21 cellular contexts compared by ENCODE assay signal in the genomic region with DNA sequence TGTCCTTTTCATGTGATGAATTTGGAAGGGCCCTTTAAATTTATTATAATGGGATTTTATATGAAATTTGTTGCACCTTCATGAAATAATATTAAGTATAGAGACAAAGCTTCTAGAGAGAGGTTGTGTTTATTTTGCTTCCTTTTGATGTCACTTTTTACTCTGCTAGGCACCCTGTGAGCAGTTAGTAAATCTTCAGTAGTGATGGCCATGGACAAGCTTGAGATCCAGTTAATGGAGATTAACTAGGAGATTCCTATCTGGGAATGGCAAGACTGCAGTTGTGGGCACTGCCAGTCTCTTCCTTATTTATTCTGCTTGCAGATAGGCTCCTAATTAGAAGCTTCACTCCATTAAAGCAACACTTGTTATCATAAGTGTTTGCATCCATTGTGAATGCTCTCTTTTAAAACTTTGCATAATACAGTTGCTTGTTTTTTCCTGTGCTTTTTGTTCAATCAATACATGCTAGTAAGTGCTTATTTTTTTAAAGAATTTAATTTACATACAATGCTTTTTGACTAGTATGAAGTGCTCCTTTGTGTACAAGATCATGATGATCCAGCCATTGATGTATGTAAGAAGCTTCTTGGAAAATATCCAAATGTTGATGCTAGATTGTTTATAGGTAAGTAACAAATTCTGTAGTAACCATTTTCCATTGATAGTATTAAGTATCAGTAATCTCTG. TPM values are rescaled to one million over a fixed set of nuclear protein-coding genes. Genes with fewer than 3 reads are reported as not detected.
DNase-seq lines count a peak whose midpoint lies in the region; ATAC-seq, FAIRE-seq and TF ChIP-seq lines count a peak whose summit lies in the region.
"Had no signal": no experiment of that assay in that cellular context is flagged by ENCODE, and none has a peak within 500 bp of the region (broad histone marks: within the 10 kb centered on the region; RNA-seq: fewer than 3 reads in every experiment).

No MANE protein-coding gene starts in this region.

- H3F3A ChIP-seq in neural progenitor cell (ENCODE audit: low read depth): no peaks in the 10 kb centered on the region

- TF ChIP-seq CTCF in D721Med (IDR thresholded peaks at IDR 0.05; ENCODE audit: insufficient read depth, missing control alignments) (no peak), neural progenitor cell (IDR thresholded peaks at IDR 0.05) (no peak), pancreas (IDR thresholded peaks at IDR 0.05) (no peak)

- no peaks in the 10 kb centered on the region for H3K9me3 Mint-ChIP-seq in immature natural killer cell
- no peaks in the 10 kb centered on the region for H3K9me3 Mint-ChIP-seq in neural progenitor cell
- H3K9me3 Mint-ChIP-seq: activated CD4-positive, alpha-beta T cell treated with anti-CD3 and anti-CD28 coated beads, Interleukin-2, amount 10 ng/mL, durations not matched to agents 24 days and 14 days; activated naive CD8-positive, alpha-beta T cell treated with anti-CD3 and anti-CD28 coated beads, Interleukin-2, amount 50 U/mL, for 24 hours; activated T-helper 2 cell treated with anti-CD3 and anti-CD28 coated beads, Interferon-gamma antibody, Interleukin-2, Interleukin-4, amounts not matched to agents 10 μg/mL and 5 μg/mL and 100 μg/mL, durations not matched to agents 14 hours and 24 hours and 36 hours; brain; naive B cell; stimulated activated naive CD8-positive, alpha-beta T cell treated with anti-CD3 and anti-CD28 coated beads, Interleukin-15, Interleukin-2, amounts not matched to agents 100 ng/mL and 50 ng/mL, for 24 hours had no signal

- H2AFZ ChIP-seq in ACC112 (ENCODE audit: low read length, unreplicated experiment) (no peak overlapping the region), neural progenitor cell (replicated peaks) (no peak overlapping the region)

- FAIRE-seq in D721Med (lab: Jason Lieb, UNC) (peak; percentile 25), pancreas (lab: Jason Lieb, UNC) (no peak)

- peaks cover 37% of the 10 kb centered on the region for H3K4me1 ChIP-seq in ACC112 (ENCODE audit: control insufficient read depth, insufficient read depth, low read length, unreplicated experiment)
- H3K4me1 ChIP-seq in neural progenitor cell: no peaks in the 10 kb centered on the region
- H3K4me1 ChIP-seq in pancreas: peaks cover 22 to 65% (median 30%) of the 10 kb centered on the region in 3 donors
- H3K4me1 ChIP-seq: Caco-2 had no signal

- H3K27me3 ChIP-seq in ACC112 (ENCODE audit: insufficient read depth, low read length): no peaks in the 10 kb centered on the region
- no peaks in the 10 kb centered on the region for H3K27me3 ChIP-seq in neural progenitor cell
- H3K27me3 ChIP-seq in pancreas: no peaks in the 10 kb centered on the region
- H3K27me3 ChIP-seq: upper lobe of left lung had no signal

- no peak overlapping the region for H3K9ac ChIP-seq in neural progenitor cell

- H3K4me3 Mint-ChIP-seq in immature natural killer cell (no peak overlapping the region), neural progenitor cell (no peak overlapping the region)
- H3K4me3 Mint-ChIP-seq: activated CD4-positive, alpha-beta T cell treated with anti-CD3 and anti-CD28 coated beads, Interleukin-2, amount 10 ng/mL, durations not matched to agents 24 days and 14 days; activated naive CD8-positive, alpha-beta T cell treated with anti-CD3 and anti-CD28 coated beads, Interleukin-2, amount 50 U/mL, for 24 hours; brain; stimulated activated naive CD8-positive, alpha-beta T cell treated with anti-CD3 and anti-CD28 coated beads, Interleukin-15, Interleukin-2, amounts not matched to agents 100 ng/mL and 50 ng/mL, for 24 hours had no signal

- H3K4me1 Mint-ChIP-seq in immature natural killer cell (peaks cover 23 to 27% of the 10 kb centered on the region in 2 donors), neural progenitor cell (peaks cover 7% of the 10 kb centered on the region)

- DNase-seq in D721Med (ENCODE audit: insufficient read length, low spot score) (no peak), NCI-H748 treated with DMSO at 0.1 percent for 48 hours (lab: John Stamatoyannopoulos, UW) (peak; percentile 72), immature natural killer cell (no peak), neural progenitor cell (ENCODE audit: low spot score) (no peak), left cardiac atrium (no peak), pancreas (no peak)
- DNase-seq: activated CD4-positive, alpha-beta T cell treated with anti-CD3 and anti-CD28 coated beads, Interleukin-2, amount 10 ng/mL, durations not matched to agents 24 days and 14 days; activated naive CD8-positive, alpha-beta T cell treated with anti-CD3 and anti-CD28 coated beads, Interleukin-2, amount 50 U/mL, for 24 hours; AML-193; Caco-2; cortex of kidney; H7; naive B cell; NCI-H187 treated with DMSO at 0.1 percent for 48 hours; upper lobe of left lung had no signal

- H3K9me3 ChIP-seq in neural progenitor cell (ENCODE audit: low read depth) (no peaks in the 10 kb centered on the region), pancreas (no peaks in the 10 kb centered on the region)
- H3K9me3 ChIP-seq: Caco-2, upper lobe of left lung had no signal

- H3K36me3 Mint-ChIP-seq in immature natural killer cell (peaks cover 3 to 7% (median 3%) of the 10 kb centered on the region in 3 donors), neural progenitor cell (peaks cover 13% of the 10 kb centered on the region)
- H3K36me3 Mint-ChIP-seq: naive B cell had no signal

- H3K27me3 Mint-ChIP-seq in immature natural killer cell (ENCODE audit: low read depth in 3 of 3): peaks cover 0 to 6% (median 5%) of the 10 kb centered on the region in 3 donors
- H3K27me3 Mint-ChIP-seq in neural progenitor cell (ENCODE audit: insufficient read depth, low read depth): no peaks in the 10 kb centered on the region
- H3K27me3 Mint-ChIP-seq: activated CD4-positive, alpha-beta T cell treated with anti-CD3 and anti-CD28 coated beads, Interleukin-2, amount 10 ng/mL, durations not matched to agents 24 days and 14 days; activated naive CD8-positive, alpha-beta T cell treated with anti-CD3 and anti-CD28 coated beads, Interleukin-2, amount 50 U/mL, for 24 hours; brain; naive B cell; stimulated activated naive CD8-positive, alpha-beta T cell treated with anti-CD3 and anti-CD28 coated beads, Interleukin-15, Interleukin-2, amounts not matched to agents 100 ng/mL and 50 ng/mL, for 24 hours had no signal

- H4K20me1 ChIP-seq in neural progenitor cell (ENCODE audit: low read depth): no peaks in the 10 kb centered on the region

- intact Hi-C loops in left cardiac atrium (cut with DNase I) (loop anchor here in 1 of 2 donors (10.0 kb wide), 1 partner anchor 132 kb away; no protein-coding TSS in a partner anchor), pancreas (cut with DNase I) (no loop called here)

- H3K27ac Mint-ChIP-seq in immature natural killer cell (peak overlapping the region in 4 of 6 donors; percentile 25 to 67 (median 51)), neural progenitor cell (no peak overlapping the region)
- H3K27ac Mint-ChIP-seq: activated CD4-positive, alpha-beta T cell treated with anti-CD3 and anti-CD28 coated beads, Interleukin-2, amount 10 ng/mL, durations not matched to agents 24 days and 14 days; activated naive CD8-positive, alpha-beta T cell treated with anti-CD3 and anti-CD28 coated beads, Interleukin-2, amount 50 U/mL, for 24 hours; activated T-helper 2 cell treated with anti-CD3 and anti-CD28 coated beads, Interferon-gamma antibody, Interleukin-2, Interleukin-4, amounts not matched to agents 10 μg/mL and 5 μg/mL and 100 μg/mL, durations not matched to agents 14 hours and 24 hours and 36 hours; brain; stimulated activated naive CD8-positive, alpha-beta T cell treated with anti-CD3 and anti-CD28 coated beads, Interleukin-15, Interleukin-2, amounts not matched to agents 100 ng/mL and 50 ng/mL, for 24 hours had no signal

- H3K36me3 ChIP-seq in ACC112 (ENCODE audit: insufficient read depth, low read length) (peaks cover 42% of the 10 kb centered on the region), neural progenitor cell (peaks cover 4% of the 10 kb centered on the region), pancreas (no peaks in the 10 kb centered on the region)

- no peak overlapping the region for H3K4me2 ChIP-seq in neural progenitor cell

- H3K79me2 ChIP-seq in ACC112 (ENCODE audit: control insufficient read depth, insufficient read depth, low read length, unreplicated experiment): peaks cover 78% of the 10 kb centered on the region
- H3K79me2 ChIP-seq in neural progenitor cell (ENCODE audit: low read depth): no peaks in the 10 kb centered on the region

- no peak for ATAC-seq in HG03460 (IDR thresholded peaks at IDR 0.05; ENCODE audit: unreplicated experiment)
- no peak for ATAC-seq in left cardiac atrium
- ATAC-seq in pancreas: no peak
- ATAC-seq: activated naive CD8-positive, alpha-beta T cell treated with anti-CD3 and anti-CD28 coated beads, Interleukin-2, amount 50 U/mL, for 24 hours had no signal

- peak overlapping the region; percentile 83 for H3K27ac ChIP-seq in ACC112 (ENCODE audit: low read depth, low read length)
- H3K27ac ChIP-seq in neural progenitor cell: no peak overlapping the region
- H3K27ac ChIP-seq in pancreas: peak overlapping the region in 1 of 4 donors; percentile 20

- H3K4me3 ChIP-seq in ACC112 (ENCODE audit: low read depth, low read length): no peak overlapping the region
- no peak overlapping the region for H3K4me3 ChIP-seq in neural progenitor cell
- H3K4me3 ChIP-seq in pancreas: no peak overlapping the region
- H3K4me3 ChIP-seq: lung, upper lobe of left lung had no signal

RNA-seq across cellular contexts. Expression of gene UGCG, which starts 25.9 kb away (rescaled TPM):
- polyA plus RNA-seq in immature natural killer cell: 1 to 10 TPM; 3.0 to 7.1 (median 6.8) TPM
- total RNA-seq in neural progenitor cell (ENCODE audit: low replicate concordance): 32.3 and 48.1 TPM in 2 replicates
- total RNA-seq in left cardiac atrium: 10 to 100 TPM; 12.7 to 21.1 TPM
- total RNA-seq in pancreas: 10 to 100 TPM in 5 of 6 donors, 1 to 10 TPM in 1; 9.4 to 29.9 (median 12.9) TPM
- 10 to 100 TPM; 14.3 to 14.8 TPM for polyA plus RNA-seq in pancreas
